9 cellular contexts compared by ENCODE assay signal in genomic region chr15:96347181-96348111, GRCh38. TPM values are rescaled to one million over a fixed set of nuclear protein-coding genes. Genes with fewer than 3 reads are reported as not detected.
A peak's percentile ranks its signal among the peaks of the same experiment; 100 is the strongest.
DNase-seq lines count a peak whose midpoint lies in the region; ATAC-seq and TF ChIP-seq lines count a peak whose summit lies in the region.
"Had no signal": no experiment of that assay in that cellular context is flagged by ENCODE, and none has a peak within 500 bp of the region (broad histone marks: within the 10 kb centered on the region; RNA-seq: fewer than 3 reads in every experiment).

No MANE protein-coding gene starts in this region.

- DNase-seq in NOMO-1 treated with dmso at 0.1 percent for 144 hours (lab: John Stamatoyannopoulos, UW; ENCODE audit: unreplicated experiment) (peak; percentile 46), ecto neural progenitor cell (ENCODE audit: low spot score) (peak; percentile 81), left lung (no peak), tibial artery (peak; percentile 71 to 84), CD14-positive monocyte (ENCODE audit: low spot score) (no peak), NCI-H446 treated with DMSO at 0.1 percent for 48 hours (lab: John Stamatoyannopoulos, UW) (no peak), activated gamma-delta T cell (lab: John Stamatoyannopoulos, UW) (no peak)
- DNase-seq: activated CD8-positive, alpha-beta T cell treated with anti-CD3 and anti-CD28 coated beads for 36 hours had no signal

- peak overlapping the region in 1 of 2 donors; percentile 63 for H3K4me3 Mint-ChIP-seq in CD14-positive monocyte
- H3K4me3 Mint-ChIP-seq: activated CD8-positive, alpha-beta T cell treated with anti-CD3 and anti-CD28 coated beads for 36 hours; stimulated activated memory B cell treated with anti-CD40 and anti-IgM and Interleukin-4, amounts not matched to agents 10 μg/mL and 1 μg/mL and 100 μg/mL, for 72 hours had no signal

- H3K9me3 Mint-ChIP-seq in CD14-positive monocyte = peaks cover 0 to 35% (median 17%) of the 10 kb centered on the region in 7 donors
- H3K9me3 Mint-ChIP-seq: activated CD8-positive, alpha-beta T cell treated with anti-CD3 and anti-CD28 coated beads for 36 hours; stimulated activated memory B cell treated with anti-CD40 and anti-IgM and Interleukin-4, amounts not matched to agents 10 μg/mL and 1 μg/mL and 100 μg/mL, for 72 hours had no signal

- H3K9me3 ChIP-seq in left lung = no peaks in the 10 kb centered on the region
- H3K9me3 ChIP-seq in tibial artery = no peaks in the 10 kb centered on the region

- H3K4me1 ChIP-seq in left lung = no peaks in the 10 kb centered on the region
- peaks cover 0 to 85% (median 33%) of the 10 kb centered on the region in 4 donors for H3K4me1 ChIP-seq in tibial artery

- peaks cover 26% of the 10 kb centered on the region for H3K4me1 Mint-ChIP-seq in CD14-positive monocyte

- H3K27me3 ChIP-seq in left lung = peaks cover 0 to 100% of the 10 kb centered on the region in 2 donors
- H3K27me3 ChIP-seq in tibial artery = no peaks in the 10 kb centered on the region

- intact Hi-C loops in left lung (cut with DNase I) = no loop called here
- intact Hi-C loops in tibial artery (cut with DNase I; ENCODE audit: low total_unique reads) = loop anchor here (10.0 kb wide), 1 partner anchor 1323 kb away; no protein-coding TSS in a partner anchor
- intact Hi-C loops in CD14-positive monocyte (cut with micrococcal nuclease) = no loop called here

- H3K36me3 Mint-ChIP-seq in CD14-positive monocyte = peaks cover 5 to 8% of the 10 kb centered on the region in 2 donors
- H3K36me3 Mint-ChIP-seq: stimulated activated memory B cell treated with anti-CD40 and anti-IgM and Interleukin-4, amounts not matched to agents 10 μg/mL and 1 μg/mL and 100 μg/mL, for 72 hours had no signal

- H3K4me3 ChIP-seq in left lung (peak overlapping the region in 1 of 2 donors; percentile 5), tibial artery (peak overlapping the region; percentile 92 to 97)

- H3K36me3 ChIP-seq in left lung = no peaks in the 10 kb centered on the region
- H3K36me3 ChIP-seq in tibial artery = peaks cover 0 to 14% (median 0%) of the 10 kb centered on the region in 3 donors

- H3K27me3 Mint-ChIP-seq in CD14-positive monocyte (ENCODE audit: low read depth in 3 of 3) = peaks cover 0 to 98% (median 68%) of the 10 kb centered on the region in 3 donors

- H3K27ac ChIP-seq in left lung = peak overlapping the region; percentile 88
- H3K27ac ChIP-seq in tibial artery = peak overlapping the region; percentile 97 to 99

- ATAC-seq in left lung = peak; percentile 9
- ATAC-seq: activated CD8-positive, alpha-beta T cell treated with anti-CD3 and anti-CD28 coated beads for 36 hours; stimulated activated memory B cell treated with anti-CD40 and anti-IgM and Interleukin-4, amounts not matched to agents 10 μg/mL and 1 μg/mL and 100 μg/mL, for 72 hours had no signal

- no peak overlapping the region for H3K27ac Mint-ChIP-seq in CD14-positive monocyte
- H3K27ac Mint-ChIP-seq: activated CD8-positive, alpha-beta T cell treated with anti-CD3 and anti-CD28 coated beads for 36 hours; stimulated activated memory B cell treated with anti-CD40 and anti-IgM and Interleukin-4, amounts not matched to agents 10 μg/mL and 1 μg/mL and 100 μg/mL, for 72 hours had no signal

- TF ChIP-seq CTCF in left lung (IDR thresholded peaks at IDR 0.05) (no peak), tibial artery (IDR thresholded peaks at IDR 0.05) (no peak), CD14-positive monocyte (IDR thresholded peaks at IDR 0.05) (no peak)

RNA-seq across cellular contexts. Expression of gene NR2F2, which starts 16.9 kb away (rescaled TPM):
- total RNA-seq in left lung = 10 to 100 TPM; 53.4 to 76.0 TPM
- polyA plus RNA-seq in CD14-positive monocyte = not detected
- total RNA-seq: activated CD8-positive, alpha-beta T cell treated with anti-CD3 and anti-CD28 coated beads for 36 hours had no signal

Comparison
In these comparisons a context has a peak if more than half of its experiments do, and no peak if none do; other contexts are left out.
1. DNase-seq: peak in NOMO-1 treated with dmso at 0.1 percent for 144 hours (single experiment), ecto neural progenitor cell (single experiment) and tibial artery (2 of 2); none in left lung (0 of 2), CD14-positive monocyte (single experiment), NCI-H446 treated with DMSO at 0.1 percent for 48 hours (single experiment) and activated gamma-delta T cell (single experiment).